Comparison of ENCODE assay signal across 8 cellular contexts in genomic region chr9:129139233-129139992, GRCh38. TPM values are rescaled to one million over a fixed set of nuclear protein-coding genes. Genes with fewer than 3 reads are reported as not detected.
DNase-seq lines count a peak whose midpoint lies in the region; ATAC-seq and FAIRE-seq lines count a peak whose summit lies in the region.

No MANE protein-coding gene starts in this region.

- H3K4me3 ChIP-seq in mucosa of stomach (ENCODE audit: low read length), result peak overlapping the region; percentile 57

- H3K27me3 Mint-ChIP-seq in IgD-negative memory B cell, result no peaks in the 10 kb centered on the region

- peaks cover 18% of the 10 kb centered on the region for H3K36me3 ChIP-seq in mucosa of stomach (ENCODE audit: control insufficient read depth, insufficient read depth, low read length)

- no peaks in the 10 kb centered on the region for H3K27me3 ChIP-seq in mucosa of stomach (ENCODE audit: control insufficient read depth, insufficient read depth, low read length)

- peak overlapping the region; percentile 95 for H3K9ac ChIP-seq in mucosa of stomach (ENCODE audit: low read length)

- H3K4me1 ChIP-seq in mucosa of stomach (ENCODE audit: control insufficient read depth, insufficient read depth, low read length), result peaks cover 56% of the 10 kb centered on the region

- peak overlapping the region; percentile 88 to 99 (median 97) for H3K27ac Mint-ChIP-seq in IgD-negative memory B cell

- ATAC-seq in GM18867 (IDR thresholded peaks at IDR 0.05; ENCODE audit: unreplicated experiment), result peak; percentile 39
- peak; percentile 58 for ATAC-seq in esophagus mucosa

- no peaks in the 10 kb centered on the region for H3K36me3 Mint-ChIP-seq in IgD-negative memory B cell

- H3K9me3 ChIP-seq in mucosa of stomach (ENCODE audit: control insufficient read depth, low read length), result no peaks in the 10 kb centered on the region

- H3K4me1 Mint-ChIP-seq in IgD-negative memory B cell, result peaks cover 26 to 32% (median 28%) of the 10 kb centered on the region in 3 donors

- H3K4me3 Mint-ChIP-seq in IgD-negative memory B cell, result peak overlapping the region; percentile 62 to 95 (median 90)

- H3K9me3 Mint-ChIP-seq in IgD-negative memory B cell, result no peaks in the 10 kb centered on the region

- peak; percentile 97 for FAIRE-seq in A204.1 (lab: Jason Lieb, UNC)

- DNase-seq in OCI-M1 (lab: John Stamatoyannopoulos, UW) (peak; percentile 82), activated T-cell treated with anti-CD3 and anti-CD28 coated beads for 4 hours (peak; percentile 75)
- peak; percentile 45 to 46 for DNase-seq in stimulated activated CD8-positive, alpha-beta memory T cell treated with anti-CD3 and anti-CD28 coated beads, Interleukin-7, amount 100 ng/mL, for 1 hour (ENCODE audit: low read depth in 2 of 2)

RNA-seq across cellular contexts. Expression of gene PTPA, which starts 28.2 kb away (rescaled TPM):
- 12.2 TPM for polyA plus RNA-seq in IgD-negative memory B cell
- total RNA-seq in esophagus mucosa, result 121 TPM

RNA-seq across cellular contexts. Expression of gene CRAT, which starts 28.8 kb away (rescaled TPM):
- 8.1 TPM for polyA plus RNA-seq in IgD-negative memory B cell
- total RNA-seq in esophagus mucosa, result 33.4 TPM

RNA-seq across cellular contexts. Expression of gene IER5L, which starts 38.6 kb away (rescaled TPM):
- polyA plus RNA-seq in IgD-negative memory B cell, result not detected
- 8.1 TPM for total RNA-seq in esophagus mucosa

RNA-seq across cellular contexts. Expression of gene DOLPP1, which starts 58.5 kb away (rescaled TPM):
- 7.4 TPM for polyA plus RNA-seq in IgD-negative memory B cell
- total RNA-seq in esophagus mucosa, result 14.7 TPM

Comparison
In these comparisons a context has a peak if more than half of its experiments do, and no peak if none do; other contexts are left out.
1. Peak in every context shown above with its lines: DNase-seq, ATAC-seq and H3K4me3 ChIP-seq.